Comparison of ENCODE assay signal across 1 cellular context in the genomic region with DNA sequence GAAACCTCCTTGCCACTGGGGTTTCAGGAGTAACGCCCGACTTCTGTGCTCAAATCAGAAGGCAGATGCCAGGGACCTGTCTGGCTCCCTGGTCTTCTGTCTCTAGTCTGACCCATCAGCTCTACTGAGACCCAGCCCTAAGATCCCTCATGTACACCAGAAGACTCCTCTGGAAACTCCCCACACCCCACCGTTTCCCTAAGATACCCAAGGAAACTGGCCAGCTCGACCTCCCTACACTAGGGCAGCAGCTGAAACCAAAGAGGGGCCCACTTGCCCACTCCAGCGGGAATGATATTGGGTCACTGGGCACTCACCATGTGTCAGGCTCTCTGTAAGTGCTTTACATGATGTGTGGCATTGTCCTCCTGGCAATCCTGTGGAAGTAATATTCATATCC.
TF ChIP-seq lines count a peak whose summit lies in the region.

No MANE protein-coding gene starts in this region.

TF ChIP-seq in H1, 55 proteins besides CTCF, POLR2A, EP300 and RAD21:
- TF ChIP-seq NRF1 (IDR thresholded peaks at IDR 0.05; ENCODE audit: low read depth, low read length) (no peak), CREB1 (IDR thresholded peaks at IDR 0.05) (no peak), CBX5 (IDR thresholded peaks at IDR 0.05; ENCODE audit: low read depth, low read length) (no peak), SAP30 (IDR thresholded peaks at IDR 0.05; ENCODE audit: insufficient read depth, insufficient replicate concordance, low read length) (no peak), EGR1 (IDR thresholded peaks at IDR 0.05; ENCODE audit: borderline replicate concordance, low read depth, low read length) (no peak), TAF7 (optimal IDR thresholded peaks at IDR 0.05; ENCODE audit: borderline replicate concordance, low read depth, low read length) (no peak), SIN3A (conservative IDR thresholded peaks at IDR 0.05 in 1 of 2, IDR thresholded peaks at IDR 0.05 in 1 of 2; ENCODE audit: low read depth in 1 of 2, low read length in 2 of 2) (no peak), BRCA1 (IDR thresholded peaks at IDR 0.05; ENCODE audit: low read depth, low read length) (no peak), KDM4A (IDR thresholded peaks at IDR 0.05; ENCODE audit: low read depth, low read length, severe bottlenecking) (no peak), KDM5A (IDR thresholded peaks at IDR 0.05; ENCODE audit: low read length) (no peak)
